Comparison of ENCODE assay signal across 13 cellular contexts in genomic region chr15:31977138-31977537, GRCh38. TPM values are rescaled to one million over a fixed set of nuclear protein-coding genes. Genes with fewer than 3 reads are reported as not detected.
"Had no signal": no experiment of that assay in that cellular context is flagged by ENCODE, and none has a peak within 500 bp of the region (broad histone marks: within the 10 kb centered on the region; RNA-seq: fewer than 3 reads in every experiment).

No MANE protein-coding gene starts in this region.

- H3K36me3 ChIP-seq: adrenal gland, breast epithelium had no signal

- H3K9me3 Mint-ChIP-seq: activated CD8-positive, alpha-beta T cell treated with anti-CD3 and anti-CD28 coated beads for 36 hours; activated naive CD8-positive, alpha-beta T cell treated with anti-CD3 and anti-CD28 coated beads, Interleukin-2, amount 10 ng/mL, durations not matched to agents 7 days and 5 days; activated T-cell treated with anti-CD3 and anti-CD28 coated beads, Interleukin-2, amount 50 U/mL, for 72 hours; activated T-helper 2 cell treated with anti-CD3 and anti-CD28 coated beads, Interferon-gamma antibody, Interleukin-2, Interleukin-4, amounts not matched to agents 10 μg/mL and 5 μg/mL and 100 μg/mL, durations not matched to agents 14 hours and 24 hours and 36 hours had no signal

- H3K9me3 ChIP-seq: adrenal gland, breast epithelium had no signal

- H3K36me3 Mint-ChIP-seq: activated naive CD8-positive, alpha-beta T cell treated with anti-CD3 and anti-CD28 coated beads, Interleukin-2, amount 10 ng/mL, durations not matched to agents 7 days and 5 days had no signal

- H3K27ac ChIP-seq: adrenal gland, breast epithelium, VCaP had no signal

- H3K4me3 ChIP-seq: adrenal gland, breast epithelium had no signal

- H3K27ac Mint-ChIP-seq: activated CD4-positive, alpha-beta T cell treated with anti-CD3 and anti-CD28 coated beads for 36 hours; activated CD8-positive, alpha-beta T cell treated with anti-CD3 and anti-CD28 coated beads for 36 hours; activated naive CD8-positive, alpha-beta T cell treated with anti-CD3 and anti-CD28 coated beads, Interleukin-2, amount 10 ng/mL, durations not matched to agents 7 days and 5 days; activated T-cell treated with anti-CD3 and anti-CD28 coated beads, Interleukin-2, amount 50 U/mL, for 72 hours; activated T-helper 2 cell treated with anti-CD3 and anti-CD28 coated beads, Interferon-gamma antibody, Interleukin-2, Interleukin-4, amounts not matched to agents 10 μg/mL and 5 μg/mL and 100 μg/mL, durations not matched to agents 14 hours and 24 hours and 36 hours had no signal

- H3K4me1 ChIP-seq: adrenal gland, breast epithelium had no signal

- H3K4me3 Mint-ChIP-seq: activated CD4-positive, alpha-beta T cell treated with anti-CD3 and anti-CD28 coated beads for 36 hours; activated CD8-positive, alpha-beta T cell treated with anti-CD3 and anti-CD28 coated beads for 36 hours; activated naive CD8-positive, alpha-beta T cell treated with anti-CD3 and anti-CD28 coated beads, Interleukin-2, amount 10 ng/mL, durations not matched to agents 7 days and 5 days; activated T-cell treated with anti-CD3 and anti-CD28 coated beads, Interleukin-2, amount 50 U/mL, for 72 hours had no signal

- DNase-seq: NCI-H2029, NCI-H2107, SIG-M5 had no signal

RNA-seq across cellular contexts. Expression of gene CHRNA7, which starts 53.2 kb away (rescaled TPM):
- total RNA-seq: OCI-LY7, RPMI7951 had no signal
